14 cellular contexts compared by ENCODE assay signal in genomic region chr10:28721318-28721717, GRCh38. TPM values are rescaled to one million over a fixed set of nuclear protein-coding genes. Genes with fewer than 3 reads are reported as not detected.
DNase-seq lines count a peak whose midpoint lies in the region; ATAC-seq and TF ChIP-seq lines count a peak whose summit lies in the region.
"Had no signal": no experiment of that assay in that cellular context is flagged by ENCODE, and none has a peak within 500 bp of the region (broad histone marks: within the 10 kb centered on the region; RNA-seq: fewer than 3 reads in every experiment).

No MANE protein-coding gene starts in this region.

- peaks cover 6% of the 10 kb centered on the region; the same call in 1 of the 2 replicates for H3K4me1 ChIP-seq in HUES64 (ENCODE audit: insufficient read depth, low read length)
- H3K4me1 ChIP-seq in testis, result no peaks in the 10 kb centered on the region

- peaks cover 9% of the 10 kb centered on the region for H3K4me1 Mint-ChIP-seq in Calu3 (ENCODE audit: low read depth, unreplicated experiment)
- H3K4me1 Mint-ChIP-seq in glutamatergic neuron (ENCODE audit: low read depth, unreplicated experiment), result peaks cover 3% of the 10 kb centered on the region
- H3K4me1 Mint-ChIP-seq in neural crest cell, result peaks cover 28% of the 10 kb centered on the region

- no peak for ATAC-seq in HG02798 (IDR thresholded peaks at IDR 0.05; ENCODE audit: poor library complexity, unreplicated experiment)

- no peak for TF ChIP-seq POLR2A in testis (IDR thresholded peaks at IDR 0.05)

- H3K9me3 Mint-ChIP-seq in Calu3 (ENCODE audit: low read depth, unreplicated experiment), result peaks cover 3% of the 10 kb centered on the region
- no peaks in the 10 kb centered on the region for H3K9me3 Mint-ChIP-seq in glutamatergic neuron (ENCODE audit: unreplicated experiment)
- H3K9me3 Mint-ChIP-seq in neural crest cell, result no peaks in the 10 kb centered on the region

- no TSS peak for BruUV-seq in Calu3 (replicated peaks; lab: Mats Ljungman, UMichigan)

- H3K27ac ChIP-seq in HUES64 (ENCODE audit: low read depth, low read length) (no peak overlapping the region), testis (no peak overlapping the region)
- H3K27ac ChIP-seq: foreskin keratinocyte had no signal

- H3K36me3 ChIP-seq in HUES64 (ENCODE audit: insufficient read depth, low read length), result no peaks in the 10 kb centered on the region
- no peaks in the 10 kb centered on the region for H3K36me3 ChIP-seq in testis (ENCODE audit: low read depth, missing control alignments)
- H3K36me3 ChIP-seq: HAP-1, tibial nerve had no signal

- H3K27me3 ChIP-seq in HUES64 (ENCODE audit: insufficient read depth, low read length) (peaks cover 25% of the 10 kb centered on the region), testis (no peaks in the 10 kb centered on the region)
- H3K27me3 ChIP-seq: foreskin keratinocyte had no signal

- H3K27ac Mint-ChIP-seq in Calu3 (ENCODE audit: unreplicated experiment) (no peak overlapping the region), glutamatergic neuron (ENCODE audit: unreplicated experiment) (no peak overlapping the region), neural crest cell (ENCODE audit: unreplicated experiment) (no peak overlapping the region)
- H3K27ac Mint-ChIP-seq: B cell, immature natural killer cell had no signal

- CTCF ChIA-PET in Calu3 (lab: Charles Lee), result interaction anchor here (0.6 kb wide), 1 partner anchor 158 kb away, joined by 3 read pairs; no protein-coding TSS in a partner anchor

- H3K4me3 Mint-ChIP-seq in Calu3 (ENCODE audit: low read depth, unreplicated experiment), result peak overlapping the region; percentile 81
- H3K4me3 Mint-ChIP-seq in glutamatergic neuron (ENCODE audit: unreplicated experiment), result peak overlapping the region; percentile 88
- peak overlapping the region; percentile 86 for H3K4me3 Mint-ChIP-seq in neural crest cell
- H3K4me3 Mint-ChIP-seq: B cell, immature natural killer cell had no signal

- no peak overlapping the region for H3K9ac ChIP-seq in HUES64 (ENCODE audit: low read depth, low read length)

- intact Hi-C loops in Calu3 (cut with micrococcal nuclease; ENCODE audit: unreplicated experiment) (loop anchor here (5.0 kb wide), 1 partner anchor 34 kb away; no protein-coding TSS in a partner anchor), testis (cut with DNase I; ENCODE audit: low total_unique reads) (no loop called here)

- WGBS in HUES64, result 7% methylated on average over 3 of the region's 5 CpGs
- WGBS in testis, 2 donors, result 53 to 68% methylated on average over 5 of the region's 5 CpGs

- H3K27me3 Mint-ChIP-seq in Calu3 (ENCODE audit: unreplicated experiment), result no peaks in the 10 kb centered on the region
- H3K27me3 Mint-ChIP-seq in glutamatergic neuron (ENCODE audit: unreplicated experiment), result peaks cover 5% of the 10 kb centered on the region
- H3K27me3 Mint-ChIP-seq in neural crest cell (ENCODE audit: low read depth), result peaks cover 32% of the 10 kb centered on the region

- H3K4me3 ChIP-seq in HUES64 (ENCODE audit: low read length), result peak overlapping the region; percentile 67
- H3K4me3 ChIP-seq in testis, result no peak overlapping the region
- H3K4me3 ChIP-seq: HAP-1 had no signal

- no peak for DNase-seq in Calu3
- no peak for DNase-seq in glutamatergic neuron
- DNase-seq in neural crest cell (ENCODE audit: low read depth, low spot score), result no peak
- DNase-seq in NCI-H345 treated with DMSO at 0.1 percent for 48 hours (lab: John Stamatoyannopoulos, UW; ENCODE audit: unreplicated experiment), result no peak
- no peak for DNase-seq in activated CD4-positive, alpha-beta T cell treated with anti-CD3 and anti-CD28 coated beads for 4 hours
- no peak for DNase-seq in testis
- DNase-seq: foreskin keratinocyte, immature natural killer cell, MM.1S had no signal

- H3K9me3 ChIP-seq in HUES64 (ENCODE audit: insufficient read depth, low read depth, low read length) (no peaks in the 10 kb centered on the region), testis (no peaks in the 10 kb centered on the region)
- H3K9me3 ChIP-seq: HAP-1, tibial nerve had no signal

- H3K36me3 Mint-ChIP-seq in Calu3 (ENCODE audit: insufficient read depth, unreplicated experiment), result peaks cover 19% of the 10 kb centered on the region
- no peaks in the 10 kb centered on the region for H3K36me3 Mint-ChIP-seq in glutamatergic neuron (ENCODE audit: unreplicated experiment)
- no peaks in the 10 kb centered on the region for H3K36me3 Mint-ChIP-seq in neural crest cell (ENCODE audit: low read depth)
- H3K36me3 Mint-ChIP-seq: immature natural killer cell had no signal

- TF ChIP-seq CTCF in Calu3 (IDR thresholded peaks at IDR 0.05; ENCODE audit: unreplicated experiment) (no peak), glutamatergic neuron (IDR thresholded peaks at IDR 0.05; ENCODE audit: partially characterized antibody, unreplicated experiment) (no peak), neural crest cell (conservative IDR thresholded peaks at IDR 0.05) (no peak), testis (IDR thresholded peaks at IDR 0.05) (no peak)

RNA-seq across cellular contexts. Expression of gene BAMBI, which starts 44.0 kb away (rescaled TPM):
- 33.0 and 42.2 TPM in 2 replicates for total RNA-seq in Calu3 (2022)
- polyA plus RNA-seq in HUES64 (2013, experiment 1 of 2), result 19.1 TPM
- 20.6 TPM for polyA plus RNA-seq in HUES64 (2013, experiment 2 of 2)
- 5.8 TPM for total RNA-seq in glutamatergic neuron (ENCODE audit: unreplicated experiment)
- 4.8 and 5.5 TPM in 2 replicates for total RNA-seq in neural crest cell
- total RNA-seq in testis, result 10 to 100 TPM; 49.7 to 59.6 TPM
- 24.4 TPM for polyA plus RNA-seq in testis (ENCODE audit: insufficient read depth, low read depth, low replicate concordance)
